Comparison of ENCODE assay signal across 23 cellular contexts in the genomic region with DNA sequence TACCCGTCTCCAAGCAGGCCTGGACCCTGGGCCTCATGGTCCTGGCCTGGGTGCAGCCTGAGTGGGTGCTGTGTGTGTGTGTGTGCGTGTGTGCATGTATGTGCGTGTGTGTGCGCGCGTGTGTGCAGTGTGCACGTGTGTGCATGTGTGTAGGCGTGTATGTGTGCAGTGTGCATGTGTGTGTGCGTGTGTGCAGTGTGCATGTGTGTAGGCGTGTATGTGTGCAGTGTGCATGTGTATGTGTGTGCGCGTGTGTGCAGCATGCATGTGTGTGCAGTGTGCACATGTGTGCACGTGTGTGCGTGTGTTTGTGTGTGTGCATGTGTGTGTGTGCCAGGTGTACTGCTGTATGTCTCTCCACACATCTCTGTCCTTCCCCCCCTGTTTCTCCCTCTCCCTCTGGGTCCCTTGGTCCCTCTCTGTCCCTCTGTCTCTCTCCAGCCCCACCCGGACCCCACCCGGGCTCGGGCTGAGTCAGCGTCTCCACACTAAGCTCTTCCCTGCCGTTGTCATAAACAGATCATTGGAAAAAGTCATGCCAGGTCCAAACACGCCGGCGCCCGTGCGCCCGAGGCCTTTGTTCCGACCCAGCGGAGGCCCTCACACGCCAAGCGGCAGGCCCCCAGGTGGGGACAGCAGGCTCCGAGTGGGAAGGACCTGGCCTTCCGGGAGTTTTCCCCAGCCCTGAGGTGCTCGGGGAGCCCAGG. TPM values are rescaled to one million over a fixed set of nuclear protein-coding genes. Genes with fewer than 3 reads are reported as not detected.
"Had no signal": no experiment of that assay in that cellular context is flagged by ENCODE, and none has a peak within 500 bp of the region (broad histone marks: within the 10 kb centered on the region; RNA-seq: fewer than 3 reads in every experiment).

No MANE protein-coding gene starts in this region.

- H3K4me2 ChIP-seq: hepatocyte had no signal

- H3K27me3 ChIP-seq: brain microvascular endothelial cell, colonic mucosa, hepatocyte, right atrium auricular region, transverse colon had no signal

- H3K9me3 Mint-ChIP-seq: activated naive CD4-positive, alpha-beta T cell treated with anti-CD3 and anti-CD28 coated beads, Interleukin-2, amount 50 U/mL, for 72 hours had no signal

- H3K9me3 ChIP-seq: colonic mucosa, left lung, psoas muscle, right atrium auricular region, stomach, transverse colon had no signal

- H3K4me1 Mint-ChIP-seq: central memory CD8-positive, alpha-beta T cell; immature natural killer cell had no signal

- ATAC-seq: activated naive CD4-positive, alpha-beta T cell treated with anti-CD3 and anti-CD28 coated beads, Interleukin-2, amount 50 U/mL, for 72 hours; left lung; naive thymus-derived CD8-positive, alpha-beta T cell; psoas muscle; stimulated activated effector memory CD8-positive, alpha-beta T cell treated with anti-CD3 and anti-CD28 coated beads, Interleukin-12 subunit alpha, Interleukin-12 subunit beta, amount 100 ng/mL, for 72 hours had no signal

- H3K36me3 Mint-ChIP-seq: activated naive CD4-positive, alpha-beta T cell treated with anti-CD3 and anti-CD28 coated beads, Interleukin-2, amount 50 U/mL, for 72 hours; immature natural killer cell; naive thymus-derived CD8-positive, alpha-beta T cell; stimulated activated effector memory CD8-positive, alpha-beta T cell treated with anti-CD3 and anti-CD28 coated beads, Interleukin-12 subunit alpha, Interleukin-12 subunit beta, amount 100 ng/mL, for 72 hours had no signal

- H3K4me3 ChIP-seq: colonic mucosa, hepatocyte, left lung, lung, psoas muscle, right atrium auricular region, stomach, transverse colon had no signal

- H3K36me3 ChIP-seq: brain microvascular endothelial cell, colonic mucosa, left lung, right atrium auricular region, stomach, transverse colon had no signal

- H3K27ac ChIP-seq: brain microvascular endothelial cell, colonic mucosa, hepatocyte, left lung, psoas muscle, right atrium auricular region, stomach, transverse colon had no signal

- H2AFZ ChIP-seq: hepatocyte had no signal

- H3K27ac Mint-ChIP-seq: activated naive CD4-positive, alpha-beta T cell treated with anti-CD3 and anti-CD28 coated beads, Interleukin-2, amount 50 U/mL, for 72 hours; immature natural killer cell; naive thymus-derived CD8-positive, alpha-beta T cell; stimulated activated effector memory CD8-positive, alpha-beta T cell treated with anti-CD3 and anti-CD28 coated beads, Interleukin-12 subunit alpha, Interleukin-12 subunit beta, amount 100 ng/mL, for 72 hours had no signal

- H3K4me3 Mint-ChIP-seq: central memory CD8-positive, alpha-beta T cell; immature natural killer cell; naive thymus-derived CD8-positive, alpha-beta T cell; stimulated activated effector memory CD8-positive, alpha-beta T cell treated with anti-CD3 and anti-CD28 coated beads, Interleukin-12 subunit alpha, Interleukin-12 subunit beta, amount 100 ng/mL, for 72 hours had no signal

- DNase-seq: activated CD4-positive, alpha-beta T cell treated with anti-CD3 and anti-CD28 coated beads for 1 hour; activated gamma-delta T cell treated with Interleukin-2 at 50 U/mL for 16 hours; activated T-cell treated with anti-CD3 and anti-CD28 coated beads, Interleukin-2, amount 50 U/mL, for 1 hour; aorta; brain microvascular endothelial cell; colonic mucosa; foreskin melanocyte; glutamatergic neuron; immature natural killer cell; kidney glomerular epithelial cell; left lung; naive thymus-derived CD8-positive, alpha-beta T cell; psoas muscle; stimulated activated CD4-positive, alpha-beta T cell treated with anti-CD3 and anti-CD28 coated beads, Interleukin-12 subunit alpha, Interleukin-12 subunit beta, amount 100 ng/mL, for 4 hours; stomach; T-helper 1 cell; transverse colon had no signal

- H3K4me1 ChIP-seq: colonic mucosa, left lung, psoas muscle, right atrium auricular region, stomach, transverse colon had no signal

- H3K79me2 ChIP-seq: hepatocyte had no signal

RNA-seq across cellular contexts. Expression of gene WNT7B, which starts 34.0 kb away (rescaled TPM):
- total RNA-seq: aorta; naive thymus-derived CD8-positive, alpha-beta T cell; psoas muscle; stomach; transverse colon had no signal
- polyA plus RNA-seq: aorta; immature natural killer cell; naive thymus-derived CD8-positive, alpha-beta T cell had no signal
